In the genomic region with DNA sequence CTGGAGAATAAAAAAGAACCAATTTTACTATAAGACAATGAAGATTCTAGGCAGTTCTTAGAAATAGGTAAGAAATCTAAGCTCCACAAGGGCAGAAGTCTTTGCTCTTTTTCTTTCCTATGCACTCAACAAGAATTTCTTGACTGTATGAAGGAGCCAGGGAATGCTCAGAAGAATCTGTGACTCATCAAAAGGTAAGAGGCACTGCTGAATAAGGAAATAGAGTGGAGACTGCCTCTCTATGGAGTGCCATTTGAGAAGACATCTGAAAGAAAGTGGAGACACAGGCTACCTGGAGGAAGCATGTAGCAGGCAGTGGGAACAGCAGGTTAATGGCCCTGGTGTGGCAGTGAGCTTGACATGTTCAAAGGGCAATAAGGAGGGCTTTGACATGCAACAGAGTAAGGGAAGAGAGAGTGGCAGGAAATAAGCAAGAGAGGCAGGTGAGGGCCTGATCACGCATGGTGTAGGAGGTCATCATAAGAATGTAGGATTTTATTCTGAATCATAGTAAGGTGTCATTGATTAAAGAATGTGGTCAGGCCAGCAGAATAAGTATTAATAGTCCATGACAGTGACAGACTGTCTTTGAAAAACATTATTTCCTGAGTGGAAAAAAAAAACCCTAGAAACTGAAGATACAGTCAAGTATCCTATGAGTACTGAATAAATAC, we compare ENCODE assay signal across 14 cellular contexts.
"Had no signal": no experiment of that assay in that cellular context is flagged by ENCODE, and none has a peak within 500 bp of the region (broad histone marks: within the 10 kb centered on the region; RNA-seq: fewer than 3 reads in every experiment).

No MANE protein-coding gene starts in this region.

- FAIRE-seq: kidney had no signal

- H3K9me3 ChIP-seq: body of pancreas, ovary, SK-N-SH, suprapubic skin had no signal

- H3K27me3 ChIP-seq: body of pancreas, ovary, suprapubic skin had no signal

- H3K27me3 Mint-ChIP-seq: activated naive CD4-positive, alpha-beta T cell treated with anti-CD3 and anti-CD28 coated beads, Interleukin-2, amount 10 ng/mL, durations not matched to agents 7 days and 5 days; activated T-cell treated with anti-CD3 and anti-CD28 coated beads, Interleukin-2, amount 50 U/mL, for 24 hours; stimulated activated naive CD8-positive, alpha-beta T cell treated with anti-CD3 and anti-CD28 coated beads, Interleukin-15, Interleukin-2, amounts not matched to agents 100 ng/mL and 50 ng/mL, for 24 hours had no signal

- H3K27ac ChIP-seq: body of pancreas, ovary, suprapubic skin, VCaP had no signal

- H3K4me1 Mint-ChIP-seq: activated naive CD4-positive, alpha-beta T cell treated with anti-CD3 and anti-CD28 coated beads, Interleukin-2, amount 10 ng/mL, durations not matched to agents 7 days and 5 days had no signal

- H3K4me1 ChIP-seq: body of pancreas, suprapubic skin had no signal

- H3K27ac Mint-ChIP-seq: activated naive CD4-positive, alpha-beta T cell treated with anti-CD3 and anti-CD28 coated beads, Interleukin-2, amount 10 ng/mL, durations not matched to agents 7 days and 5 days; activated T-cell treated with anti-CD3 and anti-CD28 coated beads, Interleukin-2, amount 50 U/mL, for 24 hours; stimulated activated naive CD8-positive, alpha-beta T cell treated with anti-CD3 and anti-CD28 coated beads, Interleukin-15, Interleukin-2, amounts not matched to agents 100 ng/mL and 50 ng/mL, for 24 hours had no signal

- H3K36me3 ChIP-seq: ovary, suprapubic skin had no signal

- ATAC-seq: body of pancreas, sciatic nerve had no signal

- DNase-seq: activated CD4-positive, alpha-beta T cell treated with anti-CD3 and anti-CD28 coated beads, Interleukin-2, amount 50 U/mL, for 48 hours; activated naive CD4-positive, alpha-beta T cell treated with anti-CD3 and anti-CD28 coated beads, Interleukin-2, amount 10 ng/mL, durations not matched to agents 7 days and 5 days; activated T-cell treated with anti-CD3 and anti-CD28 coated beads, Interleukin-2, amount 50 U/mL, for 24 hours; body of pancreas; cortex of kidney; effector CD4-positive, alpha-beta T cell; kidney; ovary; SK-N-SH; T-helper 1 cell had no signal

- H3K4me3 ChIP-seq: body of pancreas, ovary, suprapubic skin had no signal

- H3K36me3 Mint-ChIP-seq: activated naive CD4-positive, alpha-beta T cell treated with anti-CD3 and anti-CD28 coated beads, Interleukin-2, amount 10 ng/mL, durations not matched to agents 7 days and 5 days had no signal

- H3K4me3 Mint-ChIP-seq: activated naive CD4-positive, alpha-beta T cell treated with anti-CD3 and anti-CD28 coated beads, Interleukin-2, amount 10 ng/mL, durations not matched to agents 7 days and 5 days; activated T-cell treated with anti-CD3 and anti-CD28 coated beads, Interleukin-2, amount 50 U/mL, for 24 hours; stimulated activated naive CD8-positive, alpha-beta T cell treated with anti-CD3 and anti-CD28 coated beads, Interleukin-15, Interleukin-2, amounts not matched to agents 100 ng/mL and 50 ng/mL, for 24 hours had no signal
